Comparison of ENCODE assay signal across 15 cellular contexts in the genomic region with DNA sequence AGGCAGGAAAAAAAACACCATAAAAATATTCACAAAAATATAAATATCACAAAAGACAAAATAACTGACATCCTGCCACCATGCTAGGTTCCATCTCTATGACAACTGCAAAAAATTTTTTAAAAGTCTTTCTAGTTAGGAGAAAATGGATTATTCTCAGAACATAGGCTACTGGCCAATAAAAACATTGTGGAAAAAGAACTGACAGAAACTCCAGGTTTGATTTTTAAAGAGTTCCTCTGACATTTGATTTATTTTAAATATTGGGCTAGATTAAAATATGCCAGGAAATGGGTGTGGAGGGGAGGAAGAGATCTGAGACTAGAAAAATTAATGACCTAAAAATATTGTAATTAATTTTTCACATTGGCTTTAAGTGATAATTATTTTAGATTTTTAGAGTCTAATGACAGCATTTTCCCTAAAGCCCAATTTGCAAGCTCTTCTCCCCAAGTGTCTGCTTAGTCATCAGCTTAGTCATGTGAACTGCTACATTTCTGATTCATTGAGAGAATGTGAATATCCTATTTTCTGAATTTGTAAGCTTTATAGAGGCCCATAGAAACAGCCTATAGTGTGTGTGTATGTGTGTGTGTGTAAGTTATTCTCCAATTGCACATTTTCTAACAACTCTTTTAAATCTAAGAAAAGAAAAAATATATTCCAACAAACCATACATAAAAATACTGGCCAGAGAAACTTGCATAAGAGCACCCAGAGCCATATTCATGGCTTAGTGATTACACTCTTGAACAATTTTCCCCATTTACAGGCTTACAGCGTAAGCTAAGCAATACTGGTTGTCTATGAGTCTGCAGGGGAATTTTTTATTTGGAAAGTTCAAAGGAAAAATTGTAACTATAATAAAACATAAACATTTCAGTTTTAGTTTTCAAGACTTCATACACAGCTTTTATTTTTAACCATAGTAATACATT. TPM values are rescaled to one million over a fixed set of nuclear protein-coding genes. Genes with fewer than 3 reads are reported as not detected.
A peak's percentile ranks its signal among the peaks of the same experiment; 100 is the strongest.
DNase-seq lines count a peak whose midpoint lies in the region; ATAC-seq and TF ChIP-seq lines count a peak whose summit lies in the region.
"Had no signal": no experiment of that assay in that cellular context is flagged by ENCODE, and none has a peak within 500 bp of the region (broad histone marks: within the 10 kb centered on the region; RNA-seq: fewer than 3 reads in every experiment).

No MANE protein-coding gene starts in this region.

- H2AFZ ChIP-seq in PC-3 (ENCODE audit: low read length) (no peak overlapping the region), osteoblast (ENCODE audit: low read length) (no peak overlapping the region)

- peaks cover 4% of the 10 kb centered on the region for H3K4me1 ChIP-seq in PC-3 (ENCODE audit: insufficient read depth, low read length)
- H3K4me1 ChIP-seq in osteoblast (ENCODE audit: insufficient read depth, low read length): peaks cover 32% of the 10 kb centered on the region
- H3K4me1 ChIP-seq in mucosa of descending colon (ENCODE audit: low read depth): no peaks in the 10 kb centered on the region
- H3K4me1 ChIP-seq: gastrocnemius medialis had no signal

- no peak overlapping the region; the same call in 1 of the 2 replicates for H3K4me2 ChIP-seq in PC-3 (ENCODE audit: low read length)
- H3K4me2 ChIP-seq in osteoblast (ENCODE audit: insufficient read depth, low read length): peak overlapping the region; percentile 65

- no peaks in the 10 kb centered on the region for H3K36me3 ChIP-seq in PC-3 (ENCODE audit: low read depth, low read length)
- H3K36me3 ChIP-seq in osteoblast (ENCODE audit: insufficient read depth, low read length): no peaks in the 10 kb centered on the region
- H3K36me3 ChIP-seq in mucosa of descending colon (ENCODE audit: low read depth): no peaks in the 10 kb centered on the region
- H3K36me3 ChIP-seq: gastrocnemius medialis, thoracic aorta had no signal

- CTCF ChIA-PET in PC-3 (lab: Charles Lee): no interaction called here

- H3F3A ChIP-seq in PC-3 (ENCODE audit: low read length, unreplicated experiment): no peaks in the 10 kb centered on the region

- no TSS peak for BruUV-seq in PC-3 (replicated peaks; lab: Mats Ljungman, UMichigan)

- TF ChIP-seq CTCF in PC-3 (conservative IDR thresholded peaks at IDR 0.05; ENCODE audit: low read depth, low read length) (no peak), epithelial cell of proximal tubule (conservative IDR thresholded peaks at IDR 0.05; ENCODE audit: low read depth, low read length) (no peak), osteoblast (IDR thresholded peaks at IDR 0.05; ENCODE audit: extremely low read depth, low read depth, low read length) (no peak), mucosa of descending colon (IDR thresholded peaks at IDR 0.05) (no peak)

- H3K4me3 ChIP-seq in PC-3 (ENCODE audit: low read length) (no peak overlapping the region), epithelial cell of proximal tubule (ENCODE audit: low read depth, low read length) (no peak overlapping the region), osteoblast (ENCODE audit: insufficient read depth, low read length) (no peak overlapping the region), mucosa of descending colon (no peak overlapping the region)
- H3K4me3 ChIP-seq: gastrocnemius medialis, thoracic aorta had no signal

- peak; percentile 87 for ATAC-seq in PC-3
- ATAC-seq in GM21825 (IDR thresholded peaks at IDR 0.05; ENCODE audit: unreplicated experiment): no peak
- no peak for ATAC-seq in HG03354 (IDR thresholded peaks at IDR 0.05; ENCODE audit: poor library complexity, severe bottlenecking, unreplicated experiment)
- no peak for ATAC-seq in HG02884 (IDR thresholded peaks at IDR 0.05; ENCODE audit: unreplicated experiment)
- no peak for ATAC-seq in mucosa of descending colon
- ATAC-seq: gastrocnemius medialis, T-helper 17 cell had no signal

- H3K9me2 ChIP-seq in PC-3 (replicated peaks; ENCODE audit: low read length): no peaks in the 10 kb centered on the region

- H3K79me2 ChIP-seq in PC-3 (ENCODE audit: low read length) (no peaks in the 10 kb centered on the region), osteoblast (ENCODE audit: insufficient read depth, low read length) (no peaks in the 10 kb centered on the region)

- H4K20me1 ChIP-seq in PC-3 (ENCODE audit: low read length): no peaks in the 10 kb centered on the region
- H4K20me1 ChIP-seq in osteoblast (ENCODE audit: insufficient read depth, low read length): no peaks in the 10 kb centered on the region

- no peak overlapping the region for H3K9ac ChIP-seq in PC-3 (ENCODE audit: low read length)

- H3K9me3 ChIP-seq in PC-3 (ENCODE audit: low read length): no peaks in the 10 kb centered on the region
- H3K9me3 ChIP-seq in osteoblast (ENCODE audit: low read depth, low read length): no peaks in the 10 kb centered on the region
- H3K9me3 ChIP-seq in mucosa of descending colon: no peaks in the 10 kb centered on the region
- H3K9me3 ChIP-seq: gastrocnemius medialis, thoracic aorta had no signal

- intact Hi-C loops in PC-3 (cut with micrococcal nuclease) (no loop called here), mucosa of descending colon (cut with DNase I, micrococcal nuclease) (no loop called here)

- no peak overlapping the region for H3K27ac ChIP-seq in PC-3 (ENCODE audit: low read length)
- peak overlapping the region; percentile 78 for H3K27ac ChIP-seq in osteoblast (ENCODE audit: low read depth, low read length)
- H3K27ac ChIP-seq: gastrocnemius medialis, thoracic aorta had no signal

- POLR2A ChIA-PET in PC-3 (lab: Charles Lee; ENCODE audit: unreplicated experiment): interaction anchor here (0.5 kb wide), 1 partner anchor 186 kb away, joined by 3 read pairs; no protein-coding TSS in a partner anchor

- no peaks in the 10 kb centered on the region for H3K27me3 ChIP-seq in PC-3 (ENCODE audit: low read length)
- no peaks in the 10 kb centered on the region for H3K27me3 ChIP-seq in osteoblast (ENCODE audit: insufficient read depth, low read length)
- H3K27me3 ChIP-seq: gastrocnemius medialis had no signal

- DNase-seq in EL: peak; percentile 73
- DNase-seq in PC-3: peak; percentile 46
- DNase-seq in epithelial cell of proximal tubule (ENCODE audit: low read depth): peak; percentile 58
- no peak for DNase-seq in osteoblast (ENCODE audit: insufficient read length, low spot score, missing footprints)
- DNase-seq in mucosa of descending colon: no peak
- DNase-seq: gastrocnemius medialis, GOT3, MV-4-11, NCI-H82, T-helper 17 cell had no signal

RNA-seq across cellular contexts. Expression of a gene that starts 48.4 kb away (rescaled TPM):
- total RNA-seq in PC-3 (2014; rRNA removed): not detected in 2 replicates
- total RNA-seq in epithelial cell of proximal tubule: not detected in 2 replicates
- under 0.01 TPM in 2 replicates for total RNA-seq in osteoblast
- total RNA-seq in mucosa of descending colon: 1 to 10 TPM in 1 of 3 donors, under 1 TPM in 1, not detected in 1; 0.31 to 1.0 TPM
- total RNA-seq: liver, T-helper 17 cell had no signal

Comparison
In these comparisons a context has a peak if more than half of its experiments do, and no peak if none do; other contexts are left out.
1. DNase-seq: peak in EL (single experiment), PC-3 (single experiment) and epithelial cell of proximal tubule (single experiment); none in osteoblast (single experiment) and mucosa of descending colon (0 of 3).